ENCODE assay signal across 7 cellular contexts in genomic region chr20:41138217-41138526, GRCh38. TPM values are rescaled to one million over a fixed set of nuclear protein-coding genes. Genes with fewer than 3 reads are reported as not detected.
DNase-seq lines count a peak whose midpoint lies in the region; ATAC-seq and TF ChIP-seq lines count a peak whose summit lies in the region.

No MANE protein-coding gene starts in this region.

- no peaks in the 10 kb centered on the region for H3K27me3 Mint-ChIP-seq in activated CD4-positive, alpha-beta memory T cell treated with anti-CD3 and anti-CD28 coated beads for 36 hours

- no peak for ATAC-seq in stimulated activated effector memory CD8-positive, alpha-beta T cell treated with anti-CD3 and anti-CD28 coated beads, Interleukin-12 subunit alpha, Interleukin-12 subunit beta, amount 100 ng/mL, for 72 hours
- ATAC-seq in HG03135 (IDR thresholded peaks at IDR 0.05; ENCODE audit: unreplicated experiment) = no peak

- H3K79me2 ChIP-seq in hepatocyte = peaks cover 58% of the 10 kb centered on the region

- peak overlapping the region; percentile 100 for H3K27ac ChIP-seq in hepatocyte

- no peaks in the 10 kb centered on the region for H3K27me3 ChIP-seq in hepatocyte

- no peaks in the 10 kb centered on the region for H3K9me3 ChIP-seq in hepatocyte (ENCODE audit: low read depth)

- POLR2A ChIA-PET in activated CD4-positive, alpha-beta memory T cell treated with anti-CD3 and anti-CD28 coated beads for 36 hours (lab: Charles Lee) = interaction anchor here (1.7 to 6.3 kb wide), 2 partner anchors 12 to 19 kb away, joined by 5 to 85 read pairs; no protein-coding TSS in a partner anchor

- peak overlapping the region; percentile 94 for H3K4me3 Mint-ChIP-seq in activated CD4-positive, alpha-beta memory T cell treated with anti-CD3 and anti-CD28 coated beads for 36 hours
- peak overlapping the region; percentile 84 for H3K4me3 Mint-ChIP-seq in stimulated activated effector memory CD8-positive, alpha-beta T cell treated with anti-CD3 and anti-CD28 coated beads, Interleukin-12 subunit alpha, Interleukin-12 subunit beta, amount 100 ng/mL, for 72 hours

- H2AFZ ChIP-seq in hepatocyte = peak overlapping the region; percentile 81

- TF ChIP-seq CTCF in HFF-Myc (IDR thresholded peaks at IDR 0.05; ENCODE audit: low read depth, low read length, missing control alignments) (no peak), hepatocyte (IDR thresholded peaks at IDR 0.05; ENCODE audit: poor library complexity) (no peak)

- peaks cover 35% of the 10 kb centered on the region for H3K4me1 ChIP-seq in hepatocyte (ENCODE audit: insufficient read depth)

- peak overlapping the region; percentile 88 for H3K4me2 ChIP-seq in hepatocyte

- H3K27ac Mint-ChIP-seq in activated CD4-positive, alpha-beta memory T cell treated with anti-CD3 and anti-CD28 coated beads for 36 hours = peak overlapping the region; percentile 92
- H3K27ac Mint-ChIP-seq in stimulated activated effector memory CD8-positive, alpha-beta T cell treated with anti-CD3 and anti-CD28 coated beads, Interleukin-12 subunit alpha, Interleukin-12 subunit beta, amount 100 ng/mL, for 72 hours = peak overlapping the region; percentile 82

- peaks cover 75% of the 10 kb centered on the region for H3K4me1 Mint-ChIP-seq in activated CD4-positive, alpha-beta memory T cell treated with anti-CD3 and anti-CD28 coated beads for 36 hours (ENCODE audit: low read depth)
- H3K4me1 Mint-ChIP-seq in stimulated activated effector memory CD8-positive, alpha-beta T cell treated with anti-CD3 and anti-CD28 coated beads, Interleukin-12 subunit alpha, Interleukin-12 subunit beta, amount 100 ng/mL, for 72 hours = peaks cover 82% of the 10 kb centered on the region

- intact Hi-C loops in activated CD4-positive, alpha-beta memory T cell treated with anti-CD3 and anti-CD28 coated beads for 36 hours (cut with micrococcal nuclease) = loop anchor here (1.0 to 10.0 kb wide), 5 partner anchors 34 to 555 kb away; partner anchors contain the start of gene ZHX3

- DNase-seq in HFF-Myc (ENCODE audit: extremely low read depth, low read depth) (no peak), hepatocyte (ENCODE audit: low spot score) (no peak), activated gamma-delta T cell treated with Interleukin-2 at 50 U/mL for 16 hours (no peak), dermis blood vessel endothelial cell (no peak)
- no peak for DNase-seq in activated CD4-positive, alpha-beta memory T cell treated with anti-CD3 and anti-CD28 coated beads for 36 hours
- DNase-seq in stimulated activated effector memory CD8-positive, alpha-beta T cell treated with anti-CD3 and anti-CD28 coated beads, Interleukin-12 subunit alpha, Interleukin-12 subunit beta, amount 100 ng/mL, for 72 hours (ENCODE audit: low spot score in 2 of 2) = no peak

- peaks cover 45% of the 10 kb centered on the region for H4K20me1 ChIP-seq in hepatocyte (ENCODE audit: insufficient read depth, poor library complexity, severe bottlenecking)

- H3K36me3 ChIP-seq in hepatocyte (replicated peaks; ENCODE audit: insufficient read depth, low read depth) = no peaks in the 10 kb centered on the region

- CTCF ChIA-PET in activated CD4-positive, alpha-beta memory T cell treated with anti-CD3 and anti-CD28 coated beads for 36 hours (lab: Charles Lee) = interaction anchor here (0.9 to 7.4 kb wide), 7 partner anchors 17 to 201 kb away, joined by 3 to 95 read pairs (median 5); partner anchors contain the start of gene LPIN3

- peaks cover 15% of the 10 kb centered on the region for H3K36me3 Mint-ChIP-seq in activated CD4-positive, alpha-beta memory T cell treated with anti-CD3 and anti-CD28 coated beads for 36 hours
- H3K36me3 Mint-ChIP-seq in stimulated activated effector memory CD8-positive, alpha-beta T cell treated with anti-CD3 and anti-CD28 coated beads, Interleukin-12 subunit alpha, Interleukin-12 subunit beta, amount 100 ng/mL, for 72 hours = peaks cover 22% of the 10 kb centered on the region

- WGBS in hepatocyte (ENCODE audit: low lambda C conversion rate, missing lambda C conversion rate) = 0% methylated on average over 4 of the region's 4 CpGs

- no peaks in the 10 kb centered on the region for H3K9me2 ChIP-seq in hepatocyte (replicated peaks; ENCODE audit: insufficient read depth)

- H3K4me3 ChIP-seq in HFF-Myc (replicated peaks; ENCODE audit: low read depth, low read length) (peak overlapping the region; percentile 74), hepatocyte (peak overlapping the region; percentile 94)

- no peaks in the 10 kb centered on the region for H3K9me3 Mint-ChIP-seq in activated CD4-positive, alpha-beta memory T cell treated with anti-CD3 and anti-CD28 coated beads for 36 hours
- H3K9me3 Mint-ChIP-seq in stimulated activated effector memory CD8-positive, alpha-beta T cell treated with anti-CD3 and anti-CD28 coated beads, Interleukin-12 subunit alpha, Interleukin-12 subunit beta, amount 100 ng/mL, for 72 hours = no peaks in the 10 kb centered on the region

RNA-seq across cellular contexts. Expression of gene PLCG1, which starts 0.8 kb away (rescaled TPM):
- 100 to 1,000 TPM; 133 to 139 TPM for total RNA-seq in activated CD4-positive, alpha-beta memory T cell treated with anti-CD3 and anti-CD28 coated beads for 36 hours
- total RNA-seq in hepatocyte (48.5 and 73.2 TPM in 2 replicates), dermis blood vessel endothelial cell (188 TPM in 2 replicates)
- polyA plus RNA-seq in hepatocyte = 52.7 and 52.8 TPM in 2 replicates
